In genomic region chr2:219444566-219445091, GRCh38 we compare ENCODE assay signal across 1 cellular context.
TF ChIP-seq lines count a peak whose summit lies in the region.

No MANE protein-coding gene starts in this region.

TF ChIP-seq in HEK293, 187 proteins besides CTCF, POLR2A, EP300 and RAD21 (continued from another document):
- TF ChIP-seq ZNF518A (tag by site-specific recombination; conservative IDR thresholded peaks at IDR 0.05; ENCODE audit: low read depth) (no peak), GLIS2 (tag by site-specific recombination; IDR thresholded peaks at IDR 0.05) (peak; percentile 8; the same call in 1 of the 2 replicates), ZIC2 (tag by site-specific recombination; IDR thresholded peaks at IDR 0.05) (peak; percentile 69), SCRT1 (tag by site-specific recombination; IDR thresholded peaks at IDR 0.05; ENCODE audit: borderline replicate concordance) (no peak), ZNF341 (tag by site-specific recombination; IDR thresholded peaks at IDR 0.05; ENCODE audit: low read depth) (no peak), ZFHX2 (tag by site-specific recombination; conservative IDR thresholded peaks at IDR 0.05) (peak; percentile 70)
